Comparison of ENCODE assay signal across 19 cellular contexts in genomic region chr15:51724199-51724598, GRCh38. TPM values are rescaled to one million over a fixed set of nuclear protein-coding genes. Genes with fewer than 3 reads are reported as not detected.
"Had no signal": no experiment of that assay in that cellular context is flagged by ENCODE, and none has a peak within 500 bp of the region (broad histone marks: within the 10 kb centered on the region; RNA-seq: fewer than 3 reads in every experiment).

No MANE protein-coding gene starts in this region.

- H3K4me3 ChIP-seq: breast epithelium, esophagus muscularis mucosa, tibial nerve had no signal

- H3K9me3 Mint-ChIP-seq: activated CD4-positive, alpha-beta memory T cell treated with anti-CD3 and anti-CD28 coated beads for 36 hours; activated naive CD4-positive, alpha-beta T cell treated with anti-CD3 and anti-CD28 coated beads, Interleukin-2, amount 10 ng/mL, durations not matched to agents 7 days and 5 days; stimulated activated naive CD8-positive, alpha-beta T cell treated with anti-CD3 and anti-CD28 coated beads, Interleukin-15, Interleukin-2, amounts not matched to agents 100 ng/mL and 50 ng/mL, for 24 hours had no signal

- H3K27me3 ChIP-seq: breast epithelium, esophagus muscularis mucosa, tibial nerve had no signal

- H3K4me3 Mint-ChIP-seq: activated CD4-positive, alpha-beta memory T cell treated with anti-CD3 and anti-CD28 coated beads for 36 hours; activated CD4-positive, alpha-beta T cell treated with anti-CD3 and anti-CD28 coated beads for 36 hours; activated naive CD4-positive, alpha-beta T cell treated with anti-CD3 and anti-CD28 coated beads, Interleukin-2, amount 10 ng/mL, durations not matched to agents 7 days and 5 days; memory B cell; stimulated activated naive CD8-positive, alpha-beta T cell treated with anti-CD3 and anti-CD28 coated beads, Interleukin-15, Interleukin-2, amounts not matched to agents 100 ng/mL and 50 ng/mL, for 24 hours had no signal

- H3K27ac Mint-ChIP-seq: activated CD4-positive, alpha-beta memory T cell treated with anti-CD3 and anti-CD28 coated beads for 36 hours; activated CD4-positive, alpha-beta T cell treated with anti-CD3 and anti-CD28 coated beads for 36 hours; activated naive CD4-positive, alpha-beta T cell treated with anti-CD3 and anti-CD28 coated beads, Interleukin-2, amount 10 ng/mL, durations not matched to agents 7 days and 5 days; stimulated activated naive CD8-positive, alpha-beta T cell treated with anti-CD3 and anti-CD28 coated beads, Interleukin-15, Interleukin-2, amounts not matched to agents 100 ng/mL and 50 ng/mL, for 24 hours had no signal

- DNase-seq: activated CD4-positive, alpha-beta memory T cell treated with anti-CD3 and anti-CD28 coated beads for 36 hours; activated CD4-positive, alpha-beta T cell treated with anti-CD3 and anti-CD28 coated beads for 36 hours; activated effector memory CD4-positive, alpha-beta T cell treated with Interleukin-2 at 50 U/mL for 16 hours; activated naive CD4-positive, alpha-beta T cell treated with anti-CD3 and anti-CD28 coated beads, Interleukin-2, amount 10 ng/mL, durations not matched to agents 7 days and 5 days; activated T-cell treated with anti-CD3 and anti-CD28 coated beads, Interleukin-2, amount 50 U/mL, for 1 hour; cerebellar nuclear complex; cortex of kidney; effector CD4-positive, alpha-beta T cell; occipital lobe; retina; stimulated activated CD8-positive, alpha-beta memory T cell treated with anti-CD3 and anti-CD28 coated beads, Interleukin-4, amount 100 ng/mL, for 48 hours; T-helper 2 cell; WERI-Rb-1 had no signal

- ATAC-seq: activated CD4-positive, alpha-beta T cell treated with anti-CD3 and anti-CD28 coated beads for 36 hours had no signal

- H3K27me3 Mint-ChIP-seq: activated CD4-positive, alpha-beta memory T cell treated with anti-CD3 and anti-CD28 coated beads for 36 hours; activated CD4-positive, alpha-beta T cell treated with anti-CD3 and anti-CD28 coated beads for 36 hours; activated naive CD4-positive, alpha-beta T cell treated with anti-CD3 and anti-CD28 coated beads, Interleukin-2, amount 10 ng/mL, durations not matched to agents 7 days and 5 days; memory B cell; stimulated activated naive CD8-positive, alpha-beta T cell treated with anti-CD3 and anti-CD28 coated beads, Interleukin-15, Interleukin-2, amounts not matched to agents 100 ng/mL and 50 ng/mL, for 24 hours had no signal

- H3K36me3 ChIP-seq: breast epithelium had no signal

- H3K4me1 ChIP-seq: breast epithelium had no signal

- H3K9me3 ChIP-seq: breast epithelium, esophagus muscularis mucosa, tibial nerve had no signal

- H3K27ac ChIP-seq: breast epithelium, esophagus muscularis mucosa, tibial nerve, WERI-Rb-1 had no signal

RNA-seq across cellular contexts. Expression of gene SCG3, which starts 42.9 kb away (rescaled TPM):
- total RNA-seq: activated CD4-positive, alpha-beta memory T cell treated with anti-CD3 and anti-CD28 coated beads for 36 hours; activated CD4-positive, alpha-beta T cell treated with anti-CD3 and anti-CD28 coated beads for 36 hours; endothelial cell of umbilical vein; tibial nerve had no signal
- polyA plus RNA-seq: endothelial cell of umbilical vein had no signal
